ENCODE assay signal across 8 cellular contexts in the genomic region with DNA sequence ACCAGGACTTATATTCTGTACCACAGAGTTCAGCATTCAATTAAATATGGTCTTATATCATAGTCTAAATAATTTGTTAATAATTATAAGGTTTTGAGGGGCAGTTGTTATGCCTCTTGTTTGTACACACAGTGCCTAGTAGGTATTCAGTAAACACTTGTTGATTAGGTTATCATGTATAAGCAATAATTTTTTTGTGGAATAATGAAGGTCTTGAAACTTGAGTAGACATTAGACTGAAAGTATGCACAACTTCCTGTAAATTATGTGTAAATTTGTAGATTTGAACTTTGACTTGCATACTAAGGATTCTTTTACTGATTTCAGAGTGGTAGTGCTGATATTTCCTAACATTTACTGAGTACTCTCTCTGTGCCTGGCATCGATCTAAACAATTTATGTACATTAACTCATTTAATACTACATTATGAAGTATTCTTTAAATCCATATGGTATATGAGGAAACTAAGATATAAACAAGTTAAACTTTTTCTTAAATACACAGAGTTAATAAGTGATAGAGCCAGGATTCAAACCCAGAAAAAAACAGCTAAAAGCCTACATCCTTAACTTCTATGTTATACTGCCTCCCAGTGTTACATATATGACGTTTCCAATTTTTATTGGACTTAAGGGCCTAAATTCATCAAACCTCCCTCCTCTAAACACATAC.
A peak's percentile ranks its signal among the peaks of the same experiment; 100 is the strongest.
DNase-seq lines count a peak whose midpoint lies in the region; ATAC-seq and TF ChIP-seq lines count a peak whose summit lies in the region.

No MANE protein-coding gene starts in this region.

- no peak overlapping the region for H2AFZ ChIP-seq in GM23338

- H3K9me3 Mint-ChIP-seq in GM23338 (peaks cover 3% of the 10 kb centered on the region; the same call in 1 of the 3 replicates), endothelial cell (ENCODE audit: unreplicated experiment) (no peaks in the 10 kb centered on the region)

- H3K27me3 Mint-ChIP-seq in GM23338 (ENCODE audit: insufficient read depth, low read depth, poor library complexity) (peaks cover 2% of the 10 kb centered on the region), endothelial cell (ENCODE audit: unreplicated experiment) (no peaks in the 10 kb centered on the region)

- H3K36me3 Mint-ChIP-seq in GM23338 (ENCODE audit: low read depth) = peaks cover 26% of the 10 kb centered on the region; the same call in 2 of the 3 replicates
- peaks cover 5% of the 10 kb centered on the region for H3K36me3 Mint-ChIP-seq in endothelial cell (ENCODE audit: low read depth, unreplicated experiment)

- no peak overlapping the region for H3K4me3 ChIP-seq in GM23338

- DNase-seq in A172 (ENCODE audit: low spot score) (peak; percentile 8), GM23338 (ENCODE audit: low spot score) (peak; percentile 66), RPMI7951 (ENCODE audit: low read depth) (peak; percentile 43), fibroblast of the conjunctiva (ENCODE audit: low read depth) (peak; percentile 35), endothelial cell (ENCODE audit: low spot score) (no peak), NCI-H2196 (lab: John Stamatoyannopoulos, UW; ENCODE audit: unreplicated experiment) (no peak)
- DNase-seq in stimulated activated CD4-positive, alpha-beta T cell treated with anti-CD3 and anti-CD28 coated beads, Interleukin-2, amount 100 ng/mL, for 48 hours = no peak

- H3K36me3 ChIP-seq in GM23338 (ENCODE audit: insufficient read depth) = no peaks in the 10 kb centered on the region

- no peak overlapping the region for H3K27ac ChIP-seq in GM23338 (ENCODE audit: low read depth)

- ATAC-seq in GM23338 (no peak; the same call in 2 of the 3 replicates), GM19351 (IDR thresholded peaks at IDR 0.05; ENCODE audit: unreplicated experiment) (no peak)

- H3K9me2 ChIP-seq in GM23338 (ENCODE audit: insufficient read depth) = no peaks in the 10 kb centered on the region

- H3K4me2 ChIP-seq in GM23338 = no peak overlapping the region

- H3K4me3 Mint-ChIP-seq in GM23338 (no peak overlapping the region), endothelial cell (ENCODE audit: unreplicated experiment) (no peak overlapping the region)

- peaks cover 8% of the 10 kb centered on the region; the same call in 1 of the 2 replicates for H3K4me1 ChIP-seq in GM23338 (ENCODE audit: insufficient read depth)

- H3K27ac Mint-ChIP-seq in GM23338 (no peak overlapping the region), endothelial cell (ENCODE audit: unreplicated experiment) (no peak overlapping the region)

- no peaks in the 10 kb centered on the region for H3K79me2 ChIP-seq in GM23338 (replicated peaks; ENCODE audit: insufficient read depth)

- no peaks in the 10 kb centered on the region for H4K20me1 ChIP-seq in GM23338 (replicated peaks; ENCODE audit: insufficient read depth)

- no peaks in the 10 kb centered on the region for H3K27me3 ChIP-seq in GM23338 (ENCODE audit: insufficient read depth)

- H3K4me1 Mint-ChIP-seq in GM23338 (peaks cover 17% of the 10 kb centered on the region), endothelial cell (ENCODE audit: unreplicated experiment) (peaks cover 2% of the 10 kb centered on the region)

- H3F3A ChIP-seq in GM23338 (replicated peaks; ENCODE audit: low read depth) = no peaks in the 10 kb centered on the region

- TF ChIP-seq CTCF in GM23338 (conservative IDR thresholded peaks at IDR 0.05; ENCODE audit: low read depth in 2 of 2) (peak; percentile 56 to 59), endothelial cell (IDR thresholded peaks at IDR 0.05; ENCODE audit: unreplicated experiment) (no peak)

TF ChIP-seq in GM23338, 12 proteins besides CTCF, POLR2A, EP300 and RAD21:
- TF ChIP-seq EZH2phosphoT487 (IDR thresholded peaks at IDR 0.05; ENCODE audit: unreplicated experiment) = no peak
- no peak for TF ChIP-seq POLR2AphosphoS5 (IDR thresholded peaks at IDR 0.05; ENCODE audit: low read depth)
- TF ChIP-seq, protein P1, sequence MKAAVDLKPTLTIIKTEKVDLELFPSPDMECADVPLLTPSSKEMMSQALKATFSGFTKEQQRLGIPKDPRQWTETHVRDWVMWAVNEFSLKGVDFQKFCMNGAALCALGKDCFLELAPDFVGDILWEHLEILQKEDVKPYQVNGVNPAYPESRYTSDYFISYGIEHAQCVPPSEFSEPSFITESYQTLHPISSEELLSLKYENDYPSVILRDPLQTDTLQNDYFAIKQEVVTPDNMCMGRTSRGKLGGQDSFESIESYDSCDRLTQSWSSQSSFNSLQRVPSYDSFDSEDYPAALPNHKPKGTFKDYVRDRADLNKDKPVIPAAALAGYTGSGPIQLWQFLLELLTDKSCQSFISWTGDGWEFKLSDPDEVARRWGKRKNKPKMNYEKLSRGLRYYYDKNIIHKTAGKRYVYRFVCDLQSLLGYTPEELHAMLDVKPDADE (IDR thresholded peaks at IDR 0.05) = no peak
- no peak for TF ChIP-seq STAT1 (IDR thresholded peaks at IDR 0.05; ENCODE audit: unreplicated experiment)

Comparison
In these comparisons a context has a peak if more than half of its experiments do, and no peak if none do; other contexts are left out.
1. DNase-seq: peak in A172 (single experiment), GM23338 (single experiment), RPMI7951 (single experiment) and fibroblast of the conjunctiva (single experiment); none in stimulated activated CD4-positive, alpha-beta T cell treated with anti-CD3 and anti-CD28 coated beads, Interleukin-2, amount 100 ng/mL, for 48 hours (0 of 2), endothelial cell (single experiment) and NCI-H2196 (single experiment).